Comparison of ENCODE assay signal across 8 cellular contexts in genomic region chr13:21297914-21298831, GRCh38.
A peak's percentile ranks its signal among the peaks of the same experiment; 100 is the strongest.
DNase-seq lines count a peak whose midpoint lies in the region; ATAC-seq, FAIRE-seq and TF ChIP-seq lines count a peak whose summit lies in the region.

No MANE protein-coding gene starts in this region.

- DNase-seq in GM12891 (ENCODE audit: insufficient read length, low spot score), result peak; percentile 77
- peak; percentile 2 for DNase-seq in NCI-H1417 treated with DMSO at 0.1 percent for 48 hours (lab: John Stamatoyannopoulos, UW)
- DNase-seq in T follicular helper cell (ENCODE audit: low read depth), result peak; percentile 76
- DNase-seq in amniotic stem cell (lab: John Stamatoyannopoulos, UW), result peak; percentile 90
- DNase-seq in left ventricle myocardium inferior, result peak; percentile 79
- peak; percentile 94 for DNase-seq in posterior vena cava (ENCODE audit: low spot score)
- peak; percentile 94 for DNase-seq in upper lobe of right lung

- H3K36me3 ChIP-seq in left ventricle myocardium inferior, result peaks cover 7% of the 10 kb centered on the region
- no peaks in the 10 kb centered on the region for H3K36me3 ChIP-seq in upper lobe of right lung

- FAIRE-seq in GM12891 (lab: Jason Lieb, UNC), result peak; percentile 100

- H3K9me3 ChIP-seq in left ventricle myocardium inferior (replicated peaks) (no peaks in the 10 kb centered on the region), upper lobe of right lung (no peaks in the 10 kb centered on the region)

- TF ChIP-seq CTCF in left ventricle myocardium inferior (IDR thresholded peaks at IDR 0.05; ENCODE audit: borderline replicate concordance), result peak; percentile 95
- TF ChIP-seq CTCF in upper lobe of right lung (IDR thresholded peaks at IDR 0.05), result peak; percentile 92

- peak overlapping the region; percentile 70 for H3K27ac ChIP-seq in left ventricle myocardium inferior (replicated peaks)
- peak overlapping the region; percentile 75 for H3K27ac ChIP-seq in upper lobe of right lung

- no peak for TF ChIP-seq POLR2A in GM12891 (IDR thresholded peaks at IDR 0.05; ENCODE audit: low read depth, low read length)

- H3K27me3 ChIP-seq in left ventricle myocardium inferior (ENCODE audit: low read depth), result no peaks in the 10 kb centered on the region
- H3K27me3 ChIP-seq in upper lobe of right lung, result no peaks in the 10 kb centered on the region

- H3K4me1 ChIP-seq in left ventricle myocardium inferior (peaks cover 21% of the 10 kb centered on the region), upper lobe of right lung (peaks cover 6% of the 10 kb centered on the region)

- H3K4me3 ChIP-seq in left ventricle myocardium inferior, result peak overlapping the region; percentile 98
- H3K4me3 ChIP-seq in upper lobe of right lung, result peak overlapping the region; percentile 93

- peak; percentile 94 for ATAC-seq in HG02840 (IDR thresholded peaks at IDR 0.05; ENCODE audit: low FRiP score, unreplicated experiment)
- ATAC-seq in upper lobe of right lung, result peak; percentile 100

- intact Hi-C loops in left ventricle myocardium inferior (cut with micrococcal nuclease), result loop anchor here (5.0 kb wide), 1 partner anchor 179 kb away; no protein-coding TSS in a partner anchor
- intact Hi-C loops in posterior vena cava (cut with DNase I), result loop anchor here in 1 of 2 donors (5.0 to 10.0 kb wide), 2 partner anchors 353 to 376 kb away; no protein-coding TSS in a partner anchor
- intact Hi-C loops in upper lobe of right lung (cut with DNase I), result loop anchor here (5.0 kb wide), 1 partner anchor 179 kb away; no protein-coding TSS in a partner anchor

TF ChIP-seq in GM12891, 5 proteins besides CTCF, POLR2A, EP300 and RAD21:
- TF ChIP-seq POLR2AphosphoS5 (IDR thresholded peaks at IDR 0.05; ENCODE audit: low read depth, low read length) (no peak), SPI1 (IDR thresholded peaks at IDR 0.05; ENCODE audit: low read depth, low read length) (peak; percentile 39)
TF ChIP-seq in GM12891: peak in this region for 1.

Comparison
In these comparisons a context has a peak if more than half of its experiments do, and no peak if none do; other contexts are left out.
1. Peak in every context shown above with its lines: DNase-seq, ATAC-seq, H3K4me3 ChIP-seq and H3K27ac ChIP-seq.
2. DNase-seq: peak in every context shown above with its lines; median percentile 94 in posterior vena cava; 94 in upper lobe of right lung; 90 in amniotic stem cell; 79 in left ventricle myocardium inferior; 77 in GM12891; 76 in T follicular helper cell; 2 in NCI-H1417 treated with DMSO at 0.1 percent for 48 hours.